Comparison of ENCODE assay signal across 16 cellular contexts in the genomic region with DNA sequence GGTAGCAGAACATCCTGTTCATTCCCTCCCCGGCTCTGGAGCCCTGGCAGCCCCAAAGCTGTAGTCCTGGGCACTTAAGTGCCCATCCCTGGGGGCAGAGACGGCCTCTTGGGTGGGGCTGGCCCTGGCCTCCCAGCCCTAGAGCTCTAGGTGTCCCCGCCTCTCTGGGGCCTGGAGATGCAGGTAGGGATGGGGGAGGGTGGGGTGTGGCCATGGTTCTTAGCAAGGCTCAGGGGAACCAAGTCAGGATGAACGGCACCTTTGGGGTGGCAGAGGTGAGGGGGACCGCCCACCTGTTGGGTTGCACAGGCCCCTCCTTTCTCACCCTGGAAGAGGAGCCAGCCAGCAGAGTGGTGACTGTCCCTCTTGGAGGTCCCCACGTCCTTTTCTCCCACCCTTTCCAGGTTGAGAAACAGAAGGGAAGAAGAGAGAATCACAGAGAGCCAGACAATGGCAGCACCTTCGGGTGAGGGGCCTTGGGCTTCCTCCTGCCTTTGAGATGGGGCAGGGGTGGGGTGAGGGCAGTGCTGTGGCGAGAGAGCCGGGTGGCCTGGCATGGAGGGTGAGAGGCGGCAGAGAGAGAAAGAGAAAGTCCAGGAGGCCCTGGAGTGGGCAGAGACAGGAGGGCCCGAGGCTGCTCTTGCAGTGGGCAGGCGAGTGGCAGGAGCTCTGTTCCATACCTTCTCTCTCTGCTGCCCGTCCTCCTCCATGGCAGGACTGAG. TPM values are rescaled to one million over a fixed set of nuclear protein-coding genes. Genes with fewer than 3 reads are reported as not detected.
DNase-seq lines count a peak whose midpoint lies in the region; ATAC-seq and TF ChIP-seq lines count a peak whose summit lies in the region.
"Had no signal": no experiment of that assay in that cellular context is flagged by ENCODE, and none has a peak within 500 bp of the region (broad histone marks: within the 10 kb centered on the region; RNA-seq: fewer than 3 reads in every experiment).

No MANE protein-coding gene starts in this region.

- H3K79me2 ChIP-seq in hepatocyte = peaks cover 23% of the 10 kb centered on the region

- peaks cover 16% of the 10 kb centered on the region for H3K4me1 ChIP-seq in hepatocyte (ENCODE audit: insufficient read depth)

- TF ChIP-seq CTCF in natural killer cell (IDR thresholded peaks at IDR 0.05) (no peak), omental fat pad (IDR thresholded peaks at IDR 0.05) (no peak), hepatocyte (IDR thresholded peaks at IDR 0.05; ENCODE audit: poor library complexity) (no peak)

- peak overlapping the region; percentile 92 for H3K4me3 Mint-ChIP-seq in activated T-helper 17 cell treated with anti-CD3 and anti-CD28 coated beads, Interleukin-2, amount 50 U/mL, for 72 hours
- H3K4me3 Mint-ChIP-seq in natural killer cell = peak overlapping the region; percentile 74
- H3K4me3 Mint-ChIP-seq: activated CD8-positive, alpha-beta memory T cell treated with anti-CD3 and anti-CD28 coated beads, Interleukin-2, amount 10 ng/mL, durations not matched to agents 7 days and 5 days had no signal

- H3K27ac ChIP-seq in hepatocyte = no peak overlapping the region
- H3K27ac ChIP-seq: epithelial cell of prostate, stomach, WERI-Rb-1 had no signal

- no peaks in the 10 kb centered on the region for H3K36me3 ChIP-seq in hepatocyte (replicated peaks; ENCODE audit: insufficient read depth, low read depth)
- H3K36me3 ChIP-seq: WERI-Rb-1 had no signal

- no peaks in the 10 kb centered on the region for H3K27me3 Mint-ChIP-seq in activated T-helper 17 cell treated with anti-CD3 and anti-CD28 coated beads, Interleukin-2, amount 50 U/mL, for 72 hours
- no peaks in the 10 kb centered on the region for H3K27me3 Mint-ChIP-seq in natural killer cell (ENCODE audit: low read depth in 2 of 2)
- H3K27me3 Mint-ChIP-seq: activated CD8-positive, alpha-beta memory T cell treated with anti-CD3 and anti-CD28 coated beads, Interleukin-2, amount 10 ng/mL, durations not matched to agents 7 days and 5 days had no signal

- no peak for ATAC-seq in Right ventricle myocardium inferior
- no peak for ATAC-seq in Right ventricle myocardium superior (ENCODE audit: poor library complexity)
- no peak for ATAC-seq in activated T-helper 17 cell treated with anti-CD3 and anti-CD28 coated beads, Interleukin-2, amount 50 U/mL, for 72 hours (replicated peaks)
- ATAC-seq in natural killer cell = no peak
- ATAC-seq in omental fat pad (ENCODE audit: low FRiP score) = no peak
- no peak for ATAC-seq in HG03432 (IDR thresholded peaks at IDR 0.05; ENCODE audit: unreplicated experiment)
- ATAC-seq: activated CD8-positive, alpha-beta memory T cell treated with anti-CD3 and anti-CD28 coated beads, Interleukin-2, amount 10 ng/mL, durations not matched to agents 7 days and 5 days had no signal

- H3K27ac Mint-ChIP-seq in activated T-helper 17 cell treated with anti-CD3 and anti-CD28 coated beads, Interleukin-2, amount 50 U/mL, for 72 hours = no peak overlapping the region
- peak overlapping the region in 1 of 2 donors; percentile 92 for H3K27ac Mint-ChIP-seq in natural killer cell
- H3K27ac Mint-ChIP-seq: activated CD8-positive, alpha-beta memory T cell treated with anti-CD3 and anti-CD28 coated beads, Interleukin-2, amount 10 ng/mL, durations not matched to agents 7 days and 5 days had no signal

- intact Hi-C loops in Right ventricle myocardium inferior (cut with DNase I) (no loop called here), Right ventricle myocardium superior (cut with DNase I) (no loop called here), natural killer cell (cut with micrococcal nuclease) (no loop called here)

- no peaks in the 10 kb centered on the region for H3K27me3 ChIP-seq in hepatocyte
- H3K27me3 ChIP-seq: stomach had no signal

- H3K9me2 ChIP-seq in hepatocyte (replicated peaks; ENCODE audit: insufficient read depth) = no peaks in the 10 kb centered on the region

- no peaks in the 10 kb centered on the region for H3K36me3 Mint-ChIP-seq in activated T-helper 17 cell treated with anti-CD3 and anti-CD28 coated beads, Interleukin-2, amount 50 U/mL, for 72 hours (ENCODE audit: low read depth)
- no peaks in the 10 kb centered on the region for H3K36me3 Mint-ChIP-seq in natural killer cell
- H3K36me3 Mint-ChIP-seq: activated CD8-positive, alpha-beta memory T cell treated with anti-CD3 and anti-CD28 coated beads, Interleukin-2, amount 10 ng/mL, durations not matched to agents 7 days and 5 days had no signal

- no peak overlapping the region for H2AFZ ChIP-seq in hepatocyte

- no peak overlapping the region for H3K4me3 ChIP-seq in hepatocyte
- H3K4me3 ChIP-seq: coronary artery had no signal

- peaks cover 11% of the 10 kb centered on the region for H3K4me1 Mint-ChIP-seq in activated T-helper 17 cell treated with anti-CD3 and anti-CD28 coated beads, Interleukin-2, amount 50 U/mL, for 72 hours
- H3K4me1 Mint-ChIP-seq in natural killer cell = peaks cover 17 to 24% of the 10 kb centered on the region in 2 donors

- H3K9me3 ChIP-seq in hepatocyte (ENCODE audit: low read depth) = no peaks in the 10 kb centered on the region
- H3K9me3 ChIP-seq: stomach had no signal

- DNase-seq in Right ventricle myocardium inferior (ENCODE audit: missing footprints) (peak; percentile 65), Right ventricle myocardium superior (no peak), natural killer cell (no peak), omental fat pad (ENCODE audit: low spot score) (no peak), hepatocyte (ENCODE audit: low spot score) (no peak), ureter (ENCODE audit: low spot score) (no peak)
- DNase-seq: activated CD8-positive, alpha-beta memory T cell treated with anti-CD3 and anti-CD28 coated beads, Interleukin-2, amount 10 ng/mL, durations not matched to agents 7 days and 5 days; activated gamma-delta T cell treated with Interleukin-2 at 50 U/mL for 16 hours; NCI-H1694; NCI-H2227 treated with DMSO at 0.1 percent for 48 hours; stomach; WERI-Rb-1 had no signal

- H3K9me3 Mint-ChIP-seq in activated T-helper 17 cell treated with anti-CD3 and anti-CD28 coated beads, Interleukin-2, amount 50 U/mL, for 72 hours = no peaks in the 10 kb centered on the region
- H3K9me3 Mint-ChIP-seq in natural killer cell = no peaks in the 10 kb centered on the region

- no peaks in the 10 kb centered on the region for H4K20me1 ChIP-seq in hepatocyte (ENCODE audit: insufficient read depth, poor library complexity, severe bottlenecking)

- H3K4me2 ChIP-seq in hepatocyte = no peak overlapping the region

- 90% methylated on average over 13 of the region's 13 CpGs for WGBS in hepatocyte (ENCODE audit: low lambda C conversion rate, missing lambda C conversion rate)

RNA-seq across cellular contexts. Expression of gene CRAT, which starts 2.3 kb away (rescaled TPM):
- total RNA-seq in Right ventricle myocardium inferior (85.5 TPM), Right ventricle myocardium superior (85.4 TPM), natural killer cell (10 to 100 TPM; 13.5 to 13.8 (median 13.8) TPM), omental fat pad (100 to 1,000 TPM in 1 of 4 donors, 10 to 100 TPM in 3; 47.3 to 107 (median 59.5) TPM), hepatocyte (39.3 and 40.4 TPM in 2 replicates), ureter (42.1 TPM)
- total RNA-seq in activated T-helper 17 cell treated with anti-CD3 and anti-CD28 coated beads, Interleukin-2, amount 50 U/mL, for 72 hours = 10 to 100 TPM; 19.8 to 21.8 TPM
- polyA plus RNA-seq in hepatocyte = 59.4 and 64.6 TPM in 2 replicates

RNA-seq across cellular contexts. Expression of gene PTPA, which starts 3.0 kb away (rescaled TPM):
- total RNA-seq in Right ventricle myocardium inferior = 194 TPM
- total RNA-seq in Right ventricle myocardium superior = 179 TPM
- total RNA-seq in activated T-helper 17 cell treated with anti-CD3 and anti-CD28 coated beads, Interleukin-2, amount 50 U/mL, for 72 hours = 100 to 1,000 TPM in 1 of 2 donors, 10 to 100 TPM in 1; 77.9 to 131 TPM
- total RNA-seq in natural killer cell = 10 to 100 TPM; 63.2 to 69.4 (median 64.9) TPM
- total RNA-seq in omental fat pad = 10 to 100 TPM; 37.2 to 49.5 (median 41.8) TPM
- total RNA-seq in hepatocyte = 72.3 and 72.4 TPM in 2 replicates
- polyA plus RNA-seq in hepatocyte = 55.3 and 60.9 TPM in 2 replicates
- 143 TPM for total RNA-seq in ureter

RNA-seq across cellular contexts. Expression of gene DOLPP1, which starts 27.3 kb away (rescaled TPM):
- total RNA-seq in Right ventricle myocardium inferior = 6.8 TPM
- total RNA-seq in Right ventricle myocardium superior = 4.4 TPM
- total RNA-seq in activated T-helper 17 cell treated with anti-CD3 and anti-CD28 coated beads, Interleukin-2, amount 50 U/mL, for 72 hours = 10 to 100 TPM; 12.3 to 20.8 TPM
- total RNA-seq in natural killer cell = 10 to 100 TPM in 1 of 3 donors, 1 to 10 TPM in 2; 7.5 to 11.6 (median 7.8) TPM
- total RNA-seq in omental fat pad = 1 to 10 TPM; 4.8 to 7.2 (median 6.6) TPM
- total RNA-seq in hepatocyte = 16.2 and 23.8 TPM in 2 replicates
- 17.2 and 20.6 TPM in 2 replicates for polyA plus RNA-seq in hepatocyte
- total RNA-seq in ureter = 18.2 TPM
